ENCODE assay signal across 1 cellular context in genomic region chr6:44075137-44076015, GRCh38.
TF ChIP-seq lines count a peak whose summit lies in the region.

No MANE protein-coding gene starts in this region.

TF ChIP-seq in HepG2, 621 proteins besides CTCF, POLR2A, EP300 and RAD21 (continued from another document and continues in another):
- 0 out of 2 replicates have a peak, but pooled peaks have one; percentile 16 for TF ChIP-seq ZFP62 (CRISPR knock-in tag; IDR thresholded peaks at IDR 0.05)
- TF ChIP-seq HDAC2 (CRISPR knock-in tag; IDR thresholded peaks at IDR 0.05) = peak; percentile 94
- TF ChIP-seq, protein P1, sequence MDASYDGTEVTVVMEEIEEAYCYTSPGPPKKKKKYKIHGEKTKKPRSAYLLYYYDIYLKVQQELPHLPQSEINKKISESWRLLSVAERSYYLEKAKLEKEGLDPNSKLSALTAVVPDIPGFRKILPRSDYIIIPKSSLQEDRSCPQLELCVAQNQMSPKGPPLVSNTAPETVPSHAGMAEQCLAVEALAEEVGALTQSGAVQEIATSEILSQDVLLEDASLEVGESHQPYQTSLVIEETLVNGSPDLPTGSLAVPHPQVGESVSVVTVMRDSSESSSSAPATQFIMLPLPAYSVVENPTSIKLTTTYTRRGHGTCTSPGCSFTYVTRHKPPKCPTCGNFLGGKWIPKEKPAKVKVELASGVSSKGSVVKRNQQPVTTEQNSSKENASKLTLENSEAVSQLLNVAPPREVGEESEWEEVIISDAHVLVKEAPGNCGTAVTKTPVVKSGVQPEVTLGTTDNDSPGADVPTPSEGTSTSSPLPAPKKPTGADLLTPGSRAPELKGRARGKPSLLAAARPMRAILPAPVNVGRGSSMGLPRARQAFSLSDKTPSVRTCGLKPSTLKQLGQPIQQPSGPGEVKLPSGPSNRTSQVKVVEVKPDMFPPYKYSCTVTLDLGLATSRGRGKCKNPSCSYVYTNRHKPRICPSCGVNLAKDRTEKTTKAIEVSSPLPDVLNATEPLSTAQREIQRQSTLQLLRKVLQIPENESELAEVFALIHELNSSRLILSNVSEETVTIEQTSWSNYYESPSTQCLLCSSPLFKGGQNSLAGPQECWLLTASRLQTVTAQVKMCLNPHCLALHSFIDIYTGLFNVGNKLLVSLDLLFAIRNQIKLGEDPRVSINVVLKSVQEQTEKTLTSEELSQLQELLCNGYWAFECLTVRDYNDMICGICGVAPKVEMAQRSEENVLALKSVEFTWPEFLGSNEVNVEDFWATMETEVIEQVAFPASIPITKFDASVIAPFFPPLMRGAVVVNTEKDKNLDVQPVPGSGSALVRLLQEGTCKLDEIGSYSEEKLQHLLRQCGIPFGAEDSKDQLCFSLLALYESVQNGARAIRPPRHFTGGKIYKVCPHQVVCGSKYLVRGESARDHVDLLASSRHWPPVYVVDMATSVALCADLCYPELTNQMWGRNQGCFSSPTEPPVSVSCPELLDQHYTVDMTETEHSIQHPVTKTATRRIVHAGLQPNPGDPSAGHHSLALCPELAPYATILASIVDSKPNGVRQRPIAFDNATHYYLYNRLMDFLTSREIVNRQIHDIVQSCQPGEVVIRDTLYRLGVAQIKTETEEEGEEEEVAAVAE (CRISPR knock-in tag; IDR thresholded peaks at IDR 0.05; ENCODE audit: borderline replicate concordance) = peak; percentile 60; the same call in 1 of the 2 replicates
- TF ChIP-seq ZNF746 (CRISPR knock-in tag; IDR thresholded peaks at IDR 0.05) = peak; percentile 67; the same call in 1 of the 2 replicates
- no peak for TF ChIP-seq ZC3H4 (CRISPR knock-in tag; IDR thresholded peaks at IDR 0.05; ENCODE audit: borderline replicate concordance)
- TF ChIP-seq GPN1 (CRISPR knock-in tag; IDR thresholded peaks at IDR 0.05; ENCODE audit: borderline replicate concordance) = no peak
- peak; percentile 73 for TF ChIP-seq PPARG (CRISPR knock-in tag; conservative IDR thresholded peaks at IDR 0.05)
- no peak for TF ChIP-seq GABPB1 (CRISPR knock-in tag; IDR thresholded peaks at IDR 0.05)
- TF ChIP-seq HOXA5 (CRISPR knock-in tag; IDR thresholded peaks at IDR 0.05) = no peak
- TF ChIP-seq BCL3 (CRISPR knock-in tag; IDR thresholded peaks at IDR 0.05) = peak; percentile 68
- no peak for TF ChIP-seq SMARCE1 (IDR thresholded peaks at IDR 0.05; ENCODE audit: borderline replicate concordance)
- peak; percentile 62 for TF ChIP-seq FOXA3 (CRISPR knock-in tag; IDR thresholded peaks at IDR 0.05)
- no peak for TF ChIP-seq FOXJ3 (CRISPR knock-in tag; IDR thresholded peaks at IDR 0.05; ENCODE audit: borderline replicate concordance)
- no peak for TF ChIP-seq KAT2B (IDR thresholded peaks at IDR 0.05; ENCODE audit: borderline replicate concordance, low read depth, low read length)
- TF ChIP-seq ZNF282 (IDR thresholded peaks at IDR 0.05; ENCODE audit: partially characterized antibody) = no peak
- no peak for TF ChIP-seq ZNF619 (CRISPR knock-in tag; IDR thresholded peaks at IDR 0.05)
- TF ChIP-seq MXI1 (IDR thresholded peaks at IDR 0.05; ENCODE audit: borderline replicate concordance, low read depth, low read length) = peak; percentile 71; the same call in 1 of the 3 replicates
- TF ChIP-seq CEBPG (CRISPR knock-in tag; IDR thresholded peaks at IDR 0.05) = peak; percentile 39; the same call in 1 of the 2 replicates
- no peak for TF ChIP-seq LCORL (IDR thresholded peaks at IDR 0.05)
- TF ChIP-seq LCORL (CRISPR knock-in tag; IDR thresholded peaks at IDR 0.05) = peak; percentile 98
- peak; percentile 92; the same call in 1 of the 2 replicates for TF ChIP-seq ZNF160 (CRISPR knock-in tag; IDR thresholded peaks at IDR 0.05)
- TF ChIP-seq ZGPAT (CRISPR knock-in tag; IDR thresholded peaks at IDR 0.05) = 0 out of 2 replicates have a peak, but pooled peaks have one; percentile 25
- TF ChIP-seq PLRG1 (conservative IDR thresholded peaks at IDR 0.05) = no peak
- TF ChIP-seq, protein P2, sequence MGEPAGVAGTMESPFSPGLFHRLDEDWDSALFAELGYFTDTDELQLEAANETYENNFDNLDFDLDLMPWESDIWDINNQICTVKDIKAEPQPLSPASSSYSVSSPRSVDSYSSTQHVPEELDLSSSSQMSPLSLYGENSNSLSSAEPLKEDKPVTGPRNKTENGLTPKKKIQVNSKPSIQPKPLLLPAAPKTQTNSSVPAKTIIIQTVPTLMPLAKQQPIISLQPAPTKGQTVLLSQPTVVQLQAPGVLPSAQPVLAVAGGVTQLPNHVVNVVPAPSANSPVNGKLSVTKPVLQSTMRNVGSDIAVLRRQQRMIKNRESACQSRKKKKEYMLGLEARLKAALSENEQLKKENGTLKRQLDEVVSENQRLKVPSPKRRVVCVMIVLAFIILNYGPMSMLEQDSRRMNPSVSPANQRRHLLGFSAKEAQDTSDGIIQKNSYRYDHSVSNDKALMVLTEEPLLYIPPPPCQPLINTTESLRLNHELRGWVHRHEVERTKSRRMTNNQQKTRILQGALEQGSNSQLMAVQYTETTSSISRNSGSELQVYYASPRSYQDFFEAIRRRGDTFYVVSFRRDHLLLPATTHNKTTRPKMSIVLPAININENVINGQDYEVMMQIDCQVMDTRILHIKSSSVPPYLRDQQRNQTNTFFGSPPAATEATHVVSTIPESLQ (CRISPR knock-in tag; conservative IDR thresholded peaks at IDR 0.05) = 0 out of 2 replicates have a peak, but pooled peaks have one; percentile 42
- TF ChIP-seq ZNF749 (CRISPR knock-in tag; IDR thresholded peaks at IDR 0.05; ENCODE audit: borderline replicate concordance) = no peak
- TF ChIP-seq ZNF747 (CRISPR knock-in tag; IDR thresholded peaks at IDR 0.05; ENCODE audit: borderline replicate concordance) = peak; percentile 68
- no peak for TF ChIP-seq GRHL1 (CRISPR knock-in tag; conservative IDR thresholded peaks at IDR 0.05)
- no peak for TF ChIP-seq RARG (CRISPR knock-in tag; IDR thresholded peaks at IDR 0.05; ENCODE audit: low read depth)
- TF ChIP-seq, protein P3, sequence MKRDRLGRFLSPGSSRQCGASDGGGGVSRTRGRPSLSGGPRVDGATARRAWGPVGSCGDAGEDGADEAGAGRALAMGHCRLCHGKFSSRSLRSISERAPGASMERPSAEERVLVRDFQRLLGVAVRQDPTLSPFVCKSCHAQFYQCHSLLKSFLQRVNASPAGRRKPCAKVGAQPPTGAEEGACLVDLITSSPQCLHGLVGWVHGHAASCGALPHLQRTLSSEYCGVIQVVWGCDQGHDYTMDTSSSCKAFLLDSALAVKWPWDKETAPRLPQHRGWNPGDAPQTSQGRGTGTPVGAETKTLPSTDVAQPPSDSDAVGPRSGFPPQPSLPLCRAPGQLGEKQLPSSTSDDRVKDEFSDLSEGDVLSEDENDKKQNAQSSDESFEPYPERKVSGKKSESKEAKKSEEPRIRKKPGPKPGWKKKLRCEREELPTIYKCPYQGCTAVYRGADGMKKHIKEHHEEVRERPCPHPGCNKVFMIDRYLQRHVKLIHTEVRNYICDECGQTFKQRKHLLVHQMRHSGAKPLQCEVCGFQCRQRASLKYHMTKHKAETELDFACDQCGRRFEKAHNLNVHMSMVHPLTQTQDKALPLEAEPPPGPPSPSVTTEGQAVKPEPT (CRISPR knock-in tag; IDR thresholded peaks at IDR 0.05; ENCODE audit: low read depth) = no peak
- TF ChIP-seq PHB2 (IDR thresholded peaks at IDR 0.05; ENCODE audit: partially characterized antibody) = no peak
- peak; percentile 73 for TF ChIP-seq YY1 (IDR thresholded peaks at IDR 0.05; ENCODE audit: insufficient read depth, insufficient replicate concordance, low read depth, low read length)
- TF ChIP-seq, protein P4, sequence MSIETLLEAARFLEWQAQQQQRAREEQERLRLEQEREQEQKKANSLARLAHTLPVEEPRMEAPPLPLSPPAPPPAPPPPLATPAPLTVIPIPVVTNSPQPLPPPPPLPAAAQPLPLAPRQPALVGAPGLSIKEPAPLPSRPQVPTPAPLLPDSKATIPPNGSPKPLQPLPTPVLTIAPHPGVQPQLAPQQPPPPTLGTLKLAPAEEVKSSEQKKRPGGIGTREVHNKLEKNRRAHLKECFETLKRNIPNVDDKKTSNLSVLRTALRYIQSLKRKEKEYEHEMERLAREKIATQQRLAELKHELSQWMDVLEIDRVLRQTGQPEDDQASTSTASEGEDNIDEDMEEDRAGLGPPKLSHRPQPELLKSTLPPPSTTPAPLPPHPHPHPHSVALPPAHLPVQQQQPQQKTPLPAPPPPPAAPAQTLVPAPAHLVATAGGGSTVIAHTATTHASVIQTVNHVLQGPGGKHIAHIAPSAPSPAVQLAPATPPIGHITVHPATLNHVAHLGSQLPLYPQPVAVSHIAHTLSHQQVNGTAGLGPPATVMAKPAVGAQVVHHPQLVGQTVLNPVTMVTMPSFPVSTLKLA (IDR thresholded peaks at IDR 0.05) = no peak; the same call in 1 of the 2 replicates
- no peak for TF ChIP-seq ZNF24 (IDR thresholded peaks at IDR 0.05)
- peak; percentile 45; the same call in 1 of the 2 replicates for TF ChIP-seq SIX1 (CRISPR knock-in tag; IDR thresholded peaks at IDR 0.05; ENCODE audit: borderline replicate concordance)
- TF ChIP-seq, protein P5, sequence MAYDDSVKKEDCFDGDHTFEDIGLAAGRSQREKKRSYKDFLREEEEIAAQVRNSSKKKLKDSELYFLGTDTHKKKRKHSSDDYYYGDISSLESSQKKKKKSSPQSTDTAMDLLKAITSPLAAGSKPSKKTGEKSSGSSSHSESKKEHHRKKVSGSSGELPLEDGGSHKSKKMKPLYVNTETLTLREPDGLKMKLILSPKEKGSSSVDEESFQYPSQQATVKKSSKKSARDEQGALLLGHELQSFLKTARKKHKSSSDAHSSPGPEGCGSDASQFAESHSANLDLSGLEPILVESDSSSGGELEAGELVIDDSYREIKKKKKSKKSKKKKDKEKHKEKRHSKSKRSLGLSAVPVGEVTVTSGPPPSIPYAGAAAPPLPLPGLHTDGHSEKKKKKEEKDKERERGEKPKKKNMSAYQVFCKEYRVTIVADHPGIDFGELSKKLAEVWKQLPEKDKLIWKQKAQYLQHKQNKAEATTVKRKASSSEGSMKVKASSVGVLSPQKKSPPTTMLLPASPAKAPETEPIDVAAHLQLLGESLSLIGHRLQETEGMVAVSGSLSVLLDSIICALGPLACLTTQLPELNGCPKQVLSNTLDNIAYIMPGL (CRISPR knock-in tag; IDR thresholded peaks at IDR 0.05; ENCODE audit: borderline replicate concordance in 1 of 2, low read depth in 1 of 2) = no peak; a peak in 2 of 4 replicates
- peak; percentile 93 for TF ChIP-seq SNAPC2 (CRISPR knock-in tag; IDR thresholded peaks at IDR 0.05)
- no peak for TF ChIP-seq SMAD9 (CRISPR knock-in tag; IDR thresholded peaks at IDR 0.05)
- TF ChIP-seq ZNF878 (CRISPR knock-in tag; IDR thresholded peaks at IDR 0.05) = no peak; the same call in 1 of the 2 replicates
- TF ChIP-seq SIN3A (IDR thresholded peaks at IDR 0.05; ENCODE audit: borderline replicate concordance, low read depth, low read length) = peak; percentile 66; the same call in 1 of the 2 replicates
- no peak for TF ChIP-seq KMT2B (CRISPR knock-in tag; IDR thresholded peaks at IDR 0.05)
- TF ChIP-seq ZNF335 (CRISPR knock-in tag; IDR thresholded peaks at IDR 0.05) = 0 out of 2 replicates have a peak, but pooled peaks have one; percentile 5
- TF ChIP-seq HOXA3 (CRISPR knock-in tag; IDR thresholded peaks at IDR 0.05) = peak; percentile 82; the same call in 1 of the 2 replicates
- 0 out of 2 replicates have a peak, but pooled peaks have one; percentile 27 for TF ChIP-seq KDM3A (CRISPR knock-in tag; IDR thresholded peaks at IDR 0.05; ENCODE audit: low read depth)
- TF ChIP-seq CEBPZ (IDR thresholded peaks at IDR 0.05; ENCODE audit: low read length) = no peak
